Comparison of ENCODE assay signal across 21 cellular contexts in the genomic region with DNA sequence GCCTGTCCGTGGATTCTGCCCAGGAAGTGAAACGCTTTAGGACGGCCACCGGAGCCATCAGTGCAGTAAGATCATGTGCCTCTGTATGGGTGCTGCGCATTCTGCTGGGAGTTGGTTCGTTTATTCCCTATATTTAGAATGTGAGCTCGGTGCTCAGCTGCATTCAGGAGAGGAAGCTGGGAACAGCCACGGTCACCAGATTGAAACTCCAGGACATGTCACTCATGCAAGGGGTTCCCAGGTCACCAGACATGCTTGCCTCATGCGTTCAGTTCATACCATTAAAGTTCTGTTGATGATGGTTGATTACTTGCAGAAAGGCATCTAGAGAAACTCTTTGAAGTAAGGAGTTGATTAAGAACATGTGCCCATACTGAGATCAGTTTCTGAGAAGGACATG.
A peak's percentile ranks its signal among the peaks of the same experiment; 100 is the strongest.
DNase-seq lines count a peak whose midpoint lies in the region; ATAC-seq and TF ChIP-seq lines count a peak whose summit lies in the region.
"Had no signal": no experiment of that assay in that cellular context is flagged by ENCODE, and none has a peak within 500 bp of the region (broad histone marks: within the 10 kb centered on the region; RNA-seq: fewer than 3 reads in every experiment).

No MANE protein-coding gene starts in this region.

- ATAC-seq in Right ventricle myocardium superior (ENCODE audit: poor library complexity) (peak; percentile 81), heart right ventricle (peak; percentile 51 to 92 (median 86)), HG03139 (IDR thresholded peaks at IDR 0.05; ENCODE audit: unreplicated experiment) (no peak)
- ATAC-seq: K562 had no signal

- DNase-seq in Right ventricle myocardium superior (no peak), cardiac septum (ENCODE audit: low spot score) (no peak), heart right ventricle (peak in 1 of 2 donors; percentile 47), osteoblast (ENCODE audit: insufficient read length, low spot score, missing footprints) (peak; percentile 43), cerebellum (ENCODE audit: low spot score) (no peak), ureter (ENCODE audit: low spot score) (no peak)
- DNase-seq: CD4-positive, alpha-beta T cell; Kasumi-1; NCI-H1092 treated with DMSO at 0.1 percent for 48 hours; NCI-H1436; NCI-H1930; NCI-H2107; NCI-H524; NCI-H774; PC-9; SHP77 had no signal

- peaks cover 5% of the 10 kb centered on the region for H4K20me1 ChIP-seq in osteoblast (ENCODE audit: insufficient read depth, low read length)

- H3K9me3 ChIP-seq in heart right ventricle (no peaks in the 10 kb centered on the region), osteoblast (ENCODE audit: low read depth, low read length) (no peaks in the 10 kb centered on the region)
- H3K9me3 ChIP-seq: BLaER1 treated with 17β-estradiol and CSF1 and Interleukin-3, amounts not matched to agents 10 nM and 100 nM had no signal

- no peak overlapping the region for H3K4me2 ChIP-seq in osteoblast (ENCODE audit: insufficient read depth, low read length)
- H3K4me2 ChIP-seq: BLaER1 treated with 17β-estradiol and CSF1 and Interleukin-3, amounts not matched to agents 10 nM and 100 nM; PC-9 had no signal

- H3K4me3 ChIP-seq in heart right ventricle (no peak overlapping the region), osteoblast (ENCODE audit: insufficient read depth, low read length) (no peak overlapping the region)
- H3K4me3 ChIP-seq: BLaER1 treated with 17β-estradiol and CSF1 and Interleukin-3, amounts not matched to agents 10 nM and 100 nM; GM23248; K562; PC-9 had no signal

- H3K36me3 ChIP-seq in heart right ventricle (peaks cover 2 to 100% (median 79%) of the 10 kb centered on the region in 9 donors), osteoblast (ENCODE audit: insufficient read depth, low read length) (peaks cover 92% of the 10 kb centered on the region)

- 59 to 73% methylated on average over 9 of the region's 9 CpGs for WGBS in heart right ventricle, 2 donors

- no peaks in the 10 kb centered on the region for H3K27me3 ChIP-seq in heart right ventricle
- no peaks in the 10 kb centered on the region for H3K27me3 ChIP-seq in osteoblast (ENCODE audit: insufficient read depth, low read length)
- H3K27me3 ChIP-seq: BLaER1 treated with 17β-estradiol and CSF1 and Interleukin-3, amounts not matched to agents 10 nM and 100 nM had no signal

- H3K79me2 ChIP-seq in osteoblast (ENCODE audit: insufficient read depth, low read length), result no peaks in the 10 kb centered on the region

- no peak for TF ChIP-seq CTCF in heart right ventricle (IDR thresholded peaks at IDR 0.05)
- no peak for TF ChIP-seq CTCF in osteoblast (IDR thresholded peaks at IDR 0.05; ENCODE audit: extremely low read depth, low read depth, low read length)

- intact Hi-C loops in Right ventricle myocardium superior (cut with DNase I), result no loop called here
- intact Hi-C loops in cardiac septum (cut with DNase I), result no loop called here
- intact Hi-C loops in heart right ventricle (cut with DNase I), result no loop called here

- H2AFZ ChIP-seq in osteoblast (ENCODE audit: low read length), result no peak overlapping the region
- H2AFZ ChIP-seq: GM23248, PC-9 had no signal

- H3K4me1 ChIP-seq in heart right ventricle, result peaks cover 0 to 17% (median 6%) of the 10 kb centered on the region in 9 donors
- no peaks in the 10 kb centered on the region for H3K4me1 ChIP-seq in osteoblast (ENCODE audit: insufficient read depth, low read length)
- H3K4me1 ChIP-seq: BLaER1 treated with 17β-estradiol and CSF1 and Interleukin-3, amounts not matched to agents 10 nM and 100 nM had no signal

- H3K27ac ChIP-seq in heart right ventricle (peak overlapping the region; percentile 40 to 87 (median 68)), osteoblast (ENCODE audit: low read depth, low read length) (no peak overlapping the region), temporal lobe (ENCODE audit: low read depth, low read length) (peak overlapping the region; percentile 32)
- H3K27ac ChIP-seq: BLaER1 treated with 17β-estradiol and CSF1 and Interleukin-3, amounts not matched to agents 10 nM and 100 nM; GM23248; PC-9 had no signal
